Comparison of ENCODE assay signal across 4 cellular contexts in genomic region chr7:88274856-88275255, GRCh38. TPM values are rescaled to one million over a fixed set of nuclear protein-coding genes. Genes with fewer than 3 reads are reported as not detected.
"Had no signal": no experiment of that assay in that cellular context is flagged by ENCODE, and none has a peak within 500 bp of the region (broad histone marks: within the 10 kb centered on the region; RNA-seq: fewer than 3 reads in every experiment).

No MANE protein-coding gene starts in this region.

RNA-seq across cellular contexts. Expression of gene STEAP4, which starts 31.8 kb away (rescaled TPM):
- total RNA-seq: GM23248, H9, IMR-90 had no signal
- polyA plus RNA-seq: GM23248, IMR-90, K562 had no signal
